ENCODE assay signal across 19 cellular contexts in the genomic region with DNA sequence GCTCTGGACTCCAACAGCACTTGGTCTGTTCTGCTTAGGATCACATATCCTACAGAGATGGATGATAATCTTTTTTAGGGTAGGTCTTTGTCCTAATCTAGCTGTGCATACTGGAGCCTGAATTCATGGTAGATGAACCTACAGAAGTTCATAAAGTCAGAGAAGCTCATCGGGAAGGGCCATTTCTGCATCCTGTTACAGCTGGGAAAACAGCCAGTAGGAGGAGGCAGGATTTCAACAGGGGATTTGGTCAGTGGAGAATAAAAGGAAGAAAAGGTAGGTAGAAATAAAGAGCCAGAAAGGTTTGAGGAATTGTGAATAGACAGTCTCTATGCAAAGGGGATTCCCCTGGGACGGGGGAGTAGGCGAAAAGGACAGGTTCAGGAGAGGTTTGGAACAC.
A peak's percentile ranks its signal among the peaks of the same experiment; 100 is the strongest.
DNase-seq lines count a peak whose midpoint lies in the region; ATAC-seq and TF ChIP-seq lines count a peak whose summit lies in the region.
"Had no signal": no experiment of that assay in that cellular context is flagged by ENCODE, and none has a peak within 500 bp of the region (broad histone marks: within the 10 kb centered on the region; RNA-seq: fewer than 3 reads in every experiment).

No MANE protein-coding gene starts in this region.

- no peak overlapping the region for H3K4me3 ChIP-seq in heart right ventricle
- H3K4me3 ChIP-seq in mesenchymal stem cell (ENCODE audit: insufficient read depth in 1 of 2, low read depth in 1 of 2, low read length in 2 of 2), result no peak overlapping the region
- no peak overlapping the region for H3K4me3 ChIP-seq in stomach smooth muscle (ENCODE audit: low read length in 2 of 2)
- no peak overlapping the region for H3K4me3 ChIP-seq in upper lobe of left lung
- H3K4me3 ChIP-seq: GM23248, MG63 had no signal

- H2BK120ac ChIP-seq in mesenchymal stem cell (ENCODE audit: low read depth, low read length), result no peak overlapping the region

- H3K4me3 Mint-ChIP-seq in effector memory CD8-positive, alpha-beta T cell, result no peak overlapping the region
- H3K4me3 Mint-ChIP-seq: CD14-positive monocyte had no signal

- WGBS in heart right ventricle, 2 donors, result 60 to 61% methylated on average over 3 of the region's 3 CpGs
- WGBS in mesenchymal stem cell, result 74% methylated on average over 3 of the region's 3 CpGs
- 79 to 81% methylated on average over 3 of the region's 3 CpGs for WGBS in upper lobe of left lung, 2 donors

- no peaks in the 10 kb centered on the region for H3K9me3 Mint-ChIP-seq in effector memory CD8-positive, alpha-beta T cell
- H3K9me3 Mint-ChIP-seq: CD14-positive monocyte had no signal

- H3K4me1 Mint-ChIP-seq in effector memory CD8-positive, alpha-beta T cell (ENCODE audit: low read depth in 2 of 2), result peaks cover 0 to 13% of the 10 kb centered on the region in 2 donors

- no peak for TF ChIP-seq POLR2A in upper lobe of left lung (IDR thresholded peaks at IDR 0.05)

- H3K27ac ChIP-seq in heart right ventricle (peak overlapping the region in 8 of 10 donors; percentile 12 to 72 (median 46)), mesenchymal stem cell (ENCODE audit: low read length, poor library complexity, severe bottlenecking) (no peak overlapping the region), stomach smooth muscle (ENCODE audit: low read length) (peak overlapping the region; percentile 33), upper lobe of left lung (no peak overlapping the region)
- H3K27ac ChIP-seq: GM23248 had no signal

- H2AFZ ChIP-seq in mesenchymal stem cell (ENCODE audit: low read depth, low read length), result no peak overlapping the region
- H2AFZ ChIP-seq: GM23248 had no signal

- H3K9me3 ChIP-seq in heart right ventricle, result no peaks in the 10 kb centered on the region
- H3K9me3 ChIP-seq in mesenchymal stem cell (ENCODE audit: control insufficient read depth, low read length), result no peaks in the 10 kb centered on the region
- no peaks in the 10 kb centered on the region for H3K9me3 ChIP-seq in stomach smooth muscle (ENCODE audit: control insufficient read depth in 2 of 2, low read length in 2 of 2)
- no peaks in the 10 kb centered on the region for H3K9me3 ChIP-seq in upper lobe of left lung
- H3K9me3 ChIP-seq: MG63 had no signal

- no peak for DNase-seq in heart right ventricle
- no peak for DNase-seq in Right ventricle myocardium inferior (ENCODE audit: missing footprints)
- peak; percentile 44 for DNase-seq in cerebellar cortex (ENCODE audit: low spot score)
- DNase-seq in mesenchymal stem cell, result no peak
- no peak for DNase-seq in SW480 (ENCODE audit: low spot score)
- DNase-seq in upper lobe of left lung, result no peak
- no peak for DNase-seq in effector memory CD8-positive, alpha-beta T cell
- DNase-seq: GDM1, GM23248, KG1, MG63, NCI-H1417, NCI-H2029, NCI-H2171 treated with DMSO at 0.1 percent for 48 hours, NCI-H510A, SHP77 had no signal

- H4K8ac ChIP-seq in mesenchymal stem cell (ENCODE audit: low read length), result no peak overlapping the region

- H3K27ac Mint-ChIP-seq in effector memory CD8-positive, alpha-beta T cell, result no peak overlapping the region
- H3K27ac Mint-ChIP-seq: CD14-positive monocyte had no signal

- H3K9ac ChIP-seq in mesenchymal stem cell (ENCODE audit: low read length) (no peak overlapping the region), stomach smooth muscle (ENCODE audit: low read length in 2 of 2) (no peak overlapping the region)
- H3K9ac ChIP-seq: GM23248 had no signal

- H4K91ac ChIP-seq in mesenchymal stem cell (ENCODE audit: low read length), result no peak overlapping the region

- no peak overlapping the region for H2BK15ac ChIP-seq in mesenchymal stem cell (ENCODE audit: low read depth, poor library complexity, severe bottlenecking)

- no peaks in the 10 kb centered on the region for H3K36me3 Mint-ChIP-seq in effector memory CD8-positive, alpha-beta T cell (ENCODE audit: insufficient read depth)
- H3K36me3 Mint-ChIP-seq: CD14-positive monocyte had no signal

- TF ChIP-seq CTCF in heart right ventricle (IDR thresholded peaks at IDR 0.05), result no peak
- TF ChIP-seq CTCF in upper lobe of left lung (IDR thresholded peaks at IDR 0.05), result no peak

- no peaks in the 10 kb centered on the region for H3K36me3 ChIP-seq in heart right ventricle
- H3K36me3 ChIP-seq in mesenchymal stem cell (ENCODE audit: control insufficient read depth in 1 of 2, insufficient read depth in 2 of 2, low read depth in 1 of 2, low read length in 2 of 2), result no peaks in the 10 kb centered on the region
- H3K36me3 ChIP-seq in stomach smooth muscle (ENCODE audit: control insufficient read depth in 2 of 2, insufficient read depth in 2 of 2, low read length in 2 of 2), result no peaks in the 10 kb centered on the region
- H3K36me3 ChIP-seq in upper lobe of left lung, result no peaks in the 10 kb centered on the region
- H3K36me3 ChIP-seq: MG63 had no signal

- no peaks in the 10 kb centered on the region for H3K27me3 Mint-ChIP-seq in effector memory CD8-positive, alpha-beta T cell

- no peak overlapping the region for H2BK12ac ChIP-seq in mesenchymal stem cell (ENCODE audit: low read length in 2 of 2)

- peak overlapping the region in 1 of 2 experiments; percentile 38 for H3K4ac ChIP-seq in mesenchymal stem cell (ENCODE audit: low read depth in 1 of 2, low read length in 2 of 2)

- no peak overlapping the region for H3K4me2 ChIP-seq in mesenchymal stem cell (ENCODE audit: low read length, poor library complexity, severe bottlenecking)

- no peak for TF ChIP-seq EP300 in upper lobe of left lung (IDR thresholded peaks at IDR 0.05)

- H3K27me3 ChIP-seq in heart right ventricle (no peaks in the 10 kb centered on the region), mesenchymal stem cell (ENCODE audit: control insufficient read depth in 1 of 2, insufficient read depth in 1 of 2, low read length in 2 of 2) (no peaks in the 10 kb centered on the region), stomach smooth muscle (ENCODE audit: control insufficient read depth in 1 of 2, insufficient read depth in 2 of 2, low read length in 2 of 2) (no peaks in the 10 kb centered on the region), upper lobe of left lung (no peaks in the 10 kb centered on the region)
- H3K27me3 ChIP-seq: MG63 had no signal

- intact Hi-C loops in heart right ventricle (cut with DNase I) (no loop called here), Right ventricle myocardium inferior (cut with DNase I) (no loop called here)

- H2AK5ac ChIP-seq in mesenchymal stem cell (ENCODE audit: low read length, severe bottlenecking), result peak overlapping the region; percentile 70

- H3K14ac ChIP-seq in mesenchymal stem cell (ENCODE audit: low read length in 2 of 2), result no peak overlapping the region

- H3K18ac ChIP-seq in mesenchymal stem cell (ENCODE audit: low read depth in 1 of 2, low read length in 2 of 2), result peak overlapping the region; percentile 23 to 52

- H2BK5ac ChIP-seq in mesenchymal stem cell (ENCODE audit: low read depth, low read length, poor library complexity, severe bottlenecking), result no peak overlapping the region

- ATAC-seq in heart right ventricle (no peak), Right ventricle myocardium inferior (no peak), upper lobe of left lung (ENCODE audit: low FRiP score in 2 of 2) (no peak)
- ATAC-seq in effector memory CD8-positive, alpha-beta T cell (replicated peaks), result no peak
- ATAC-seq: Panc1 had no signal

- H3K4me1 ChIP-seq in heart right ventricle (peaks cover 0 to 93% (median 51%) of the 10 kb centered on the region in 9 donors), mesenchymal stem cell (ENCODE audit: control insufficient read depth, insufficient read depth, low read depth, low read length) (peaks cover 2% of the 10 kb centered on the region), stomach smooth muscle (ENCODE audit: control insufficient read depth, insufficient read depth, low read length) (peaks cover 6% of the 10 kb centered on the region), upper lobe of left lung (peaks cover 3 to 11% (median 7%) of the 10 kb centered on the region in 4 donors)

- peaks cover 9% of the 10 kb centered on the region for H3K79me1 ChIP-seq in mesenchymal stem cell (replicated peaks; ENCODE audit: low read length, poor library complexity, severe bottlenecking)

- no peak overlapping the region for H3K23ac ChIP-seq in mesenchymal stem cell (ENCODE audit: low read length in 2 of 2)

Comparison
In these comparisons a context has a peak if more than half of its experiments do, and no peak if none do; other contexts are left out.
1. H3K27ac ChIP-seq: peak in heart right ventricle (8 of 10) and stomach smooth muscle (single experiment); none in mesenchymal stem cell (single experiment) and upper lobe of left lung (0 of 4).